Comparison of ENCODE assay signal across 1 cellular context in the genomic region with DNA sequence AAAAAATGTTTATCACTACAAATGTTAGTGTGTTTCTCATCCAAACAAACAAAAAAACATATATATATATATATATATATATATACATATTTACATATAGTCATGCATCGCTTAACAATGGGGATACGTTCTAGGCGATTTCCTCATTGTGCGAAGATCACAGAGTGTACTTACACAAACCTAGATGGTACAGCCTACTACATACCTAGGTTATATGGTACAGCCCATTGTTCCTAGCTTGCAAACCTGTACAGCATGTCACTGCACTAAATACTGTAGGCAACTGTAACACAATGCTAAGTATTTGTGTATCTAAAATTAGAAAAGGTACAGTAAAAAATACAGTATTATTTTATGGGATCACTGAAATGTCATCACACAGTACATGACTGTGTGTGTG.
TF ChIP-seq lines count a peak whose summit lies in the region.

No MANE protein-coding gene starts in this region.

TF ChIP-seq in WTC11, 78 proteins besides CTCF, POLR2A, EP300 and RAD21:
- no peak for TF ChIP-seq SP1 (CRISPR knock-in tag; conservative IDR thresholded peaks at IDR 0.05)
- TF ChIP-seq KAT7 (CRISPR knock-in tag; IDR thresholded peaks at IDR 0.05; ENCODE audit: borderline replicate concordance), result no peak
- TF ChIP-seq ZNF317 (CRISPR knock-in tag; IDR thresholded peaks at IDR 0.05; ENCODE audit: borderline replicate concordance, low read depth), result no peak
- TF ChIP-seq, protein P1, sequence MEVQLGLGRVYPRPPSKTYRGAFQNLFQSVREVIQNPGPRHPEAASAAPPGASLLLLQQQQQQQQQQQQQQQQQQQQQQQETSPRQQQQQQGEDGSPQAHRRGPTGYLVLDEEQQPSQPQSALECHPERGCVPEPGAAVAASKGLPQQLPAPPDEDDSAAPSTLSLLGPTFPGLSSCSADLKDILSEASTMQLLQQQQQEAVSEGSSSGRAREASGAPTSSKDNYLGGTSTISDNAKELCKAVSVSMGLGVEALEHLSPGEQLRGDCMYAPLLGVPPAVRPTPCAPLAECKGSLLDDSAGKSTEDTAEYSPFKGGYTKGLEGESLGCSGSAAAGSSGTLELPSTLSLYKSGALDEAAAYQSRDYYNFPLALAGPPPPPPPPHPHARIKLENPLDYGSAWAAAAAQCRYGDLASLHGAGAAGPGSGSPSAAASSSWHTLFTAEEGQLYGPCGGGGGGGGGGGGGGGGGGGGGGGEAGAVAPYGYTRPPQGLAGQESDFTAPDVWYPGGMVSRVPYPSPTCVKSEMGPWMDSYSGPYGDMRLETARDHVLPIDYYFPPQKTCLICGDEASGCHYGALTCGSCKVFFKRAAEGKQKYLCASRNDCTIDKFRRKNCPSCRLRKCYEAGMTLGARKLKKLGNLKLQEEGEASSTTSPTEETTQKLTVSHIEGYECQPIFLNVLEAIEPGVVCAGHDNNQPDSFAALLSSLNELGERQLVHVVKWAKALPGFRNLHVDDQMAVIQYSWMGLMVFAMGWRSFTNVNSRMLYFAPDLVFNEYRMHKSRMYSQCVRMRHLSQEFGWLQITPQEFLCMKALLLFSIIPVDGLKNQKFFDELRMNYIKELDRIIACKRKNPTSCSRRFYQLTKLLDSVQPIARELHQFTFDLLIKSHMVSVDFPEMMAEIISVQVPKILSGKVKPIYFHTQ (CRISPR knock-in tag; IDR thresholded peaks at IDR 0.05), result no peak
- TF ChIP-seq CREM (CRISPR knock-in tag; IDR thresholded peaks at IDR 0.05), result no peak
- no peak for TF ChIP-seq ZNF263 (CRISPR knock-in tag; IDR thresholded peaks at IDR 0.05; ENCODE audit: low read depth)
- no peak for TF ChIP-seq JUN (CRISPR knock-in tag; IDR thresholded peaks at IDR 0.05)
- TF ChIP-seq TEAD1 (CRISPR knock-in tag; IDR thresholded peaks at IDR 0.05), result no peak
- TF ChIP-seq USF1 (CRISPR knock-in tag; IDR thresholded peaks at IDR 0.05), result no peak
- TF ChIP-seq ZNF121 (CRISPR knock-in tag; IDR thresholded peaks at IDR 0.05), result no peak
- no peak for TF ChIP-seq ZBTB21 (CRISPR knock-in tag; IDR thresholded peaks at IDR 0.05; ENCODE audit: borderline replicate concordance)
- no peak for TF ChIP-seq ZNF219 (CRISPR knock-in tag; IDR thresholded peaks at IDR 0.05; ENCODE audit: borderline replicate concordance)
TF ChIP-seq in WTC11: peak in this region for 0.
